15 cellular contexts compared by ENCODE assay signal in the genomic region with DNA sequence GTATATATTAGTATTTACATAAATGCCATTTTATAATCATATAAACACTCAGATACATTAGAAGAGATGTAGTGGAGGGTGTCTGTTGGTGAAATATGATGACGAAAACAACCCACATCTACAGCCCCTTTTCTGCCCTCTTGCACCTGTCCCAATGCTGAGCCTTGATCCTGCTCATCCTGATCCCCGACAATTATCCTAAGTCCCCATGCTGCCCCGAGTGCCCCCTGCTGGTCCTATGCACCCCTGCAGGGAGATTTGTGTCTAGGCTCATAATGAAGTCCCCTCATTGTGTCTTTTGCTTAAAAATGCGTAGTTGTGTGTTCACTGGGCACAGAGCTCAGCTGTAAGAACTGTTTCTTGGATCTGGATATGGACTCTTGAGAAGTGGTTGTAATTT.
A peak's percentile ranks its signal among the peaks of the same experiment; 100 is the strongest.
DNase-seq lines count a peak whose midpoint lies in the region; ATAC-seq and TF ChIP-seq lines count a peak whose summit lies in the region.
"Had no signal": no experiment of that assay in that cellular context is flagged by ENCODE, and none has a peak within 500 bp of the region (broad histone marks: within the 10 kb centered on the region; RNA-seq: fewer than 3 reads in every experiment).

No MANE protein-coding gene starts in this region.

- H3K27ac ChIP-seq in DND-41 (ENCODE audit: low read length) (0 out of 2 replicates have a peak overlapping the region, but pooled peaks have one; percentile 44), foreskin keratinocyte (no peak overlapping the region)
- H3K27ac ChIP-seq: GM23248, KMS-11 had no signal

- POLR2A ChIA-PET in naive thymus-derived CD8-positive, alpha-beta T cell (lab: Charles Lee): no interaction called here

- peaks cover 7 to 22% (median 14%) of the 10 kb centered on the region in 5 donors for H3K27me3 Mint-ChIP-seq in naive thymus-derived CD8-positive, alpha-beta T cell

- peaks cover 0 to 3% (median 0%) of the 10 kb centered on the region in 4 donors for H3K4me1 Mint-ChIP-seq in naive thymus-derived CD8-positive, alpha-beta T cell
- H3K4me1 Mint-ChIP-seq: CD14-positive monocyte had no signal

- no peaks in the 10 kb centered on the region for H3K79me2 ChIP-seq in DND-41 (ENCODE audit: insufficient read depth, low read length)

- H3K9me3 ChIP-seq in DND-41 (ENCODE audit: insufficient read depth, low read length, severe bottlenecking): no peaks in the 10 kb centered on the region
- H3K9me3 ChIP-seq: Caco-2 had no signal

- H3K4me3 Mint-ChIP-seq in naive thymus-derived CD8-positive, alpha-beta T cell: no peak overlapping the region
- H3K4me3 Mint-ChIP-seq: CD14-positive monocyte; CD8-positive, alpha-beta memory T cell had no signal

- H3K4me3 ChIP-seq in DND-41 (ENCODE audit: low read depth in 1 of 2, low read length in 2 of 2) (no peak overlapping the region), cardiac fibroblast (replicated peaks in 1 of 2; ENCODE audit: low read depth in 2 of 2, low read length in 2 of 2) (no peak overlapping the region)
- H3K4me3 ChIP-seq: GM23248 had no signal

- peaks cover 0 to 2% (median 0%) of the 10 kb centered on the region in 9 donors for H3K9me3 Mint-ChIP-seq in naive thymus-derived CD8-positive, alpha-beta T cell
- H3K9me3 Mint-ChIP-seq: CD8-positive, alpha-beta memory T cell had no signal

- H2AFZ ChIP-seq in DND-41 (ENCODE audit: low read depth, low read length): no peak overlapping the region
- H2AFZ ChIP-seq: GM23248 had no signal

- peak; percentile 0 for DNase-seq in NCI-H82 (lab: John Stamatoyannopoulos, UW)
- DNase-seq in NCI-H82 treated with DMSO at 0.1 percent for 48 hours (lab: John Stamatoyannopoulos, UW; ENCODE audit: unreplicated experiment): no peak
- DNase-seq in DND-41: no peak
- DNase-seq in GM20000 (ENCODE audit: low spot score): no peak
- DNase-seq in cardiac fibroblast (ENCODE audit: low read depth in 2 of 2): no peak
- no peak for DNase-seq in foreskin keratinocyte
- no peak for DNase-seq in naive thymus-derived CD8-positive, alpha-beta T cell
- no peak for DNase-seq in AG20443 (ENCODE audit: low spot score)
- DNase-seq: Caco-2; CD8-positive, alpha-beta memory T cell; EL; GM23248 had no signal

- no peak overlapping the region for H3K4me2 ChIP-seq in DND-41 (ENCODE audit: insufficient read depth, low read length)
- H3K4me2 ChIP-seq: KMS-11 had no signal

- H3K9ac ChIP-seq in DND-41 (ENCODE audit: low read depth, low read length): no peak overlapping the region
- H3K9ac ChIP-seq: GM23248, KMS-11 had no signal

- H3K27ac Mint-ChIP-seq in naive thymus-derived CD8-positive, alpha-beta T cell: no peak overlapping the region
- H3K27ac Mint-ChIP-seq: CD14-positive monocyte; CD8-positive, alpha-beta memory T cell had no signal

- H3K27me3 ChIP-seq in DND-41 (ENCODE audit: insufficient read depth, low read length, poor library complexity) (no peaks in the 10 kb centered on the region), foreskin keratinocyte (no peaks in the 10 kb centered on the region)

- no peak for ATAC-seq in DND-41 (ENCODE audit: insufficient read depth, low read depth)
- ATAC-seq in foreskin keratinocyte: no peak
- no peak for ATAC-seq in naive thymus-derived CD8-positive, alpha-beta T cell
- ATAC-seq: HCT116 had no signal

- TF ChIP-seq CTCF in DND-41 (IDR thresholded peaks at IDR 0.05; ENCODE audit: borderline replicate concordance, extremely low read depth, low read length, poor library complexity, severe bottlenecking): peak; percentile 42
- peak; percentile 16 for TF ChIP-seq CTCF in GM20000 (IDR thresholded peaks at IDR 0.05; ENCODE audit: extremely low read depth, missing control alignments)
- TF ChIP-seq CTCF in cardiac fibroblast (IDR thresholded peaks at IDR 0.05; ENCODE audit: low read depth, low read length): peak; percentile 4
- no peak for TF ChIP-seq CTCF in foreskin keratinocyte (conservative IDR thresholded peaks at IDR 0.05)

- no peaks in the 10 kb centered on the region for H4K20me1 ChIP-seq in DND-41 (ENCODE audit: insufficient read depth, low read length)

- H3K36me3 ChIP-seq in DND-41 (ENCODE audit: insufficient read depth, low read length): no peaks in the 10 kb centered on the region

- H3K36me3 Mint-ChIP-seq in naive thymus-derived CD8-positive, alpha-beta T cell: no peaks in the 10 kb centered on the region
- H3K36me3 Mint-ChIP-seq: CD14-positive monocyte; CD8-positive, alpha-beta memory T cell had no signal

- H3K4me1 ChIP-seq in DND-41 (ENCODE audit: insufficient read depth, low read length) (peaks cover 22% of the 10 kb centered on the region), foreskin keratinocyte (no peaks in the 10 kb centered on the region)
- H3K4me1 ChIP-seq: Caco-2 had no signal
